ENCODE assay signal across 1 cellular context in genomic region chr5:97106183-97106582, GRCh38.
A peak's percentile ranks its signal among the peaks of the same experiment; 100 is the strongest.
TF ChIP-seq lines count a peak whose summit lies in the region.

No MANE protein-coding gene starts in this region.

TF ChIP-seq in K562, 482 proteins besides CTCF, POLR2A, EP300 and RAD21 (continued from another document):
- TF ChIP-seq PBX2 (CRISPR knock-in tag; IDR thresholded peaks at IDR 0.05; ENCODE audit: low read depth) (no peak), PBX2 (tag; conservative IDR thresholded peaks at IDR 0.05; ENCODE audit: low read depth) (peak; percentile 55), SRSF3 (IDR thresholded peaks at IDR 0.05; ENCODE audit: insufficient read depth, low read length) (no peak), ARID1B (IDR thresholded peaks at IDR 0.05) (no peak), TAF1 (IDR thresholded peaks at IDR 0.05; ENCODE audit: control insufficient read depth, extremely low read depth, insufficient read depth, low read length, severe bottlenecking) (no peak), ZBTB8A (IDR thresholded peaks at IDR 0.05; ENCODE audit: partially characterized antibody) (no peak), ZNF175 (CRISPR knock-in tag; IDR thresholded peaks at IDR 0.05; ENCODE audit: low read depth) (no peak), MTA1 (IDR thresholded peaks at IDR 0.05; ENCODE audit: borderline replicate concordance) (no peak), YY1 (IDR thresholded peaks at IDR 0.05; ENCODE audit: borderline replicate concordance in 1 of 3, control insufficient read depth in 1 of 3, extremely low read depth in 1 of 3, insufficient read depth in 3 of 3, insufficient read length in 1 of 3, insufficient replicate concordance in 2 of 3, low read depth in 1 of 3, low read length in 2 of 3) (no peak), ZHX1 (conservative IDR thresholded peaks at IDR 0.05; ENCODE audit: low read length) (no peak), AFF4 (CRISPR knock-in tag; IDR thresholded peaks at IDR 0.05) (no peak)
